ENCODE assay signal across 25 cellular contexts in genomic region chr4:132059227-132059626, GRCh38.
DNase-seq lines count a peak whose midpoint lies in the region; ATAC-seq, FAIRE-seq and TF ChIP-seq lines count a peak whose summit lies in the region.
"Had no signal": no experiment of that assay in that cellular context is flagged by ENCODE, and none has a peak within 500 bp of the region (broad histone marks: within the 10 kb centered on the region; RNA-seq: fewer than 3 reads in every experiment).

No MANE protein-coding gene starts in this region.

- ATAC-seq in GM23338 = no peak
- ATAC-seq in foreskin keratinocyte = peak; percentile 52
- no peak for ATAC-seq in HG02571 (IDR thresholded peaks at IDR 0.05; ENCODE audit: unreplicated experiment)
- ATAC-seq: A549 had no signal

- H3K4me3 ChIP-seq in GM23338 = no peak overlapping the region
- H3K4me3 ChIP-seq in Karpas-422 (ENCODE audit: low read length) = no peak overlapping the region
- no peak overlapping the region for H3K4me3 ChIP-seq in bronchial epithelial cell (ENCODE audit: low read depth, low read length)
- no peak overlapping the region for H3K4me3 ChIP-seq in right atrium auricular region
- H3K4me3 ChIP-seq: A549; BLaER1 treated with 17β-estradiol and CSF1 and Interleukin-3, amounts not matched to agents 10 nM and 100 nM had no signal

- no peak overlapping the region for H3K27ac Mint-ChIP-seq in GM23338
- H3K27ac Mint-ChIP-seq: CD14-positive monocyte; CD4-positive, alpha-beta T cell; CD8-positive, alpha-beta memory T cell had no signal

- FAIRE-seq in bronchial epithelial cell (lab: Jason Lieb, UNC) = no peak
- FAIRE-seq: A549, GM12891, GM18507, H1 had no signal

- no peaks in the 10 kb centered on the region for H3K79me2 ChIP-seq in GM23338 (replicated peaks; ENCODE audit: insufficient read depth)
- H3K79me2 ChIP-seq in Karpas-422 (ENCODE audit: low read length) = no peaks in the 10 kb centered on the region

- no peaks in the 10 kb centered on the region for H3K27me3 ChIP-seq in GM23338 (ENCODE audit: insufficient read depth)
- H3K27me3 ChIP-seq in Karpas-422 (ENCODE audit: low read length) = no peaks in the 10 kb centered on the region
- H3K27me3 ChIP-seq in bronchial epithelial cell (ENCODE audit: control insufficient read depth, insufficient read depth, low read length) = no peaks in the 10 kb centered on the region
- H3K27me3 ChIP-seq in foreskin keratinocyte = no peaks in the 10 kb centered on the region
- no peaks in the 10 kb centered on the region for H3K27me3 ChIP-seq in right atrium auricular region
- H3K27me3 ChIP-seq: BE2C; BLaER1 treated with 17β-estradiol and CSF1 and Interleukin-3, amounts not matched to agents 10 nM and 100 nM had no signal

- no peaks in the 10 kb centered on the region for H3K4me1 ChIP-seq in GM23338 (ENCODE audit: insufficient read depth)
- H3K4me1 ChIP-seq in Karpas-422 (ENCODE audit: low read length) = peaks cover 3% of the 10 kb centered on the region
- H3K4me1 ChIP-seq in foreskin keratinocyte = no peaks in the 10 kb centered on the region
- H3K4me1 ChIP-seq in right atrium auricular region = no peaks in the 10 kb centered on the region
- H3K4me1 ChIP-seq: A549 had no signal

- peak overlapping the region; percentile 60; the same call in 1 of the 2 replicates for H2AFZ ChIP-seq in GM23338
- 0 out of 2 replicates have a peak overlapping the region, but pooled peaks have one; percentile 18 for H2AFZ ChIP-seq in Karpas-422 (ENCODE audit: low read length)

- H3F3A ChIP-seq in GM23338 (replicated peaks; ENCODE audit: low read depth) = no peaks in the 10 kb centered on the region

- intact Hi-C loops in posterior vena cava (cut with DNase I) = no loop called here

- no peak overlapping the region for H3K9ac ChIP-seq in Karpas-422 (ENCODE audit: low read length)
- H3K9ac ChIP-seq: BLaER1 treated with 17β-estradiol and CSF1 and Interleukin-3, amounts not matched to agents 10 nM and 100 nM had no signal

- DNase-seq in GM23338 (ENCODE audit: low spot score) (no peak), Karpas-422 (no peak), bronchial epithelial cell (ENCODE audit: low read depth) (peak; percentile 69), foreskin keratinocyte (peak; percentile 46 to 72), posterior vena cava (ENCODE audit: low spot score) (no peak), right atrium auricular region (ENCODE audit: low spot score) (no peak)
- DNase-seq in stimulated activated CD4-positive, alpha-beta T cell treated with anti-CD3 and anti-CD28 coated beads, Interleukin-4, amount 100 ng/mL, for 1 hour = no peak
- DNase-seq: 8988T; ACHN; AML-193; BE2C; CD4-positive, alpha-beta T cell; CD8-positive, alpha-beta memory T cell; DMS53; DMS79 treated with DMSO at 0.1 percent for 48 hours; GF-D8; H7; HCEC 1CT had no signal

- H3K27me3 Mint-ChIP-seq in GM23338 (ENCODE audit: insufficient read depth, low read depth, poor library complexity) = peaks cover 5% of the 10 kb centered on the region
- H3K27me3 Mint-ChIP-seq: CD4-positive, alpha-beta T cell; CD8-positive, alpha-beta memory T cell had no signal

- H3K9me2 ChIP-seq in GM23338 (ENCODE audit: insufficient read depth) (peaks cover 3% of the 10 kb centered on the region; the same call in 1 of the 2 replicates), Karpas-422 (replicated peaks; ENCODE audit: insufficient read depth, low read length) (no peaks in the 10 kb centered on the region)

- H3K9me3 ChIP-seq in Karpas-422 (ENCODE audit: low read length) (peaks cover 47% of the 10 kb centered on the region), right atrium auricular region (no peaks in the 10 kb centered on the region)
- H3K9me3 ChIP-seq: A549, BE2C had no signal

- H3K4me3 Mint-ChIP-seq in GM23338 = no peak overlapping the region
- H3K4me3 Mint-ChIP-seq: CD14-positive monocyte; CD4-positive, alpha-beta T cell; CD8-positive, alpha-beta memory T cell had no signal

- H3K27ac ChIP-seq in GM23338 (ENCODE audit: low read depth) = no peak overlapping the region
- H3K27ac ChIP-seq in Karpas-422 (ENCODE audit: low read length) = no peak overlapping the region
- no peak overlapping the region for H3K27ac ChIP-seq in foreskin keratinocyte
- no peak overlapping the region for H3K27ac ChIP-seq in right atrium auricular region
- H3K27ac ChIP-seq: A549; BLaER1 treated with 17β-estradiol and CSF1 and Interleukin-3, amounts not matched to agents 10 nM and 100 nM had no signal

- H4K20me1 ChIP-seq in GM23338 (replicated peaks; ENCODE audit: insufficient read depth) (no peaks in the 10 kb centered on the region), Karpas-422 (ENCODE audit: insufficient read depth, low read depth, low read length) (no peaks in the 10 kb centered on the region)
- H4K20me1 ChIP-seq: BLaER1 treated with 17β-estradiol and CSF1 and Interleukin-3, amounts not matched to agents 10 nM and 100 nM had no signal

- H3K4me1 Mint-ChIP-seq in GM23338 = no peaks in the 10 kb centered on the region; the same call in 2 of the 3 replicates
- H3K4me1 Mint-ChIP-seq: CD14-positive monocyte; CD8-positive, alpha-beta memory T cell had no signal

- H3K4me2 ChIP-seq in GM23338 (no peak overlapping the region), Karpas-422 (ENCODE audit: low read depth, low read length, poor library complexity, severe bottlenecking) (no peak overlapping the region)
- H3K4me2 ChIP-seq: A549; BLaER1 treated with 17β-estradiol and CSF1 and Interleukin-3, amounts not matched to agents 10 nM and 100 nM had no signal

- H3K36me3 Mint-ChIP-seq in GM23338 (ENCODE audit: low read depth) = peaks cover 40% of the 10 kb centered on the region
- H3K36me3 Mint-ChIP-seq: CD14-positive monocyte; CD8-positive, alpha-beta memory T cell had no signal

- peaks cover 52% of the 10 kb centered on the region for H3K9me3 Mint-ChIP-seq in GM23338

- no peak for TF ChIP-seq CTCF in GM23338 (conservative IDR thresholded peaks at IDR 0.05; ENCODE audit: low read depth in 2 of 2)
- TF ChIP-seq CTCF in bronchial epithelial cell (IDR thresholded peaks at IDR 0.05; ENCODE audit: insufficient read depth, low read length, severe bottlenecking) = no peak
- TF ChIP-seq CTCF in foreskin keratinocyte (conservative IDR thresholded peaks at IDR 0.05) = no peak
- TF ChIP-seq CTCF in right atrium auricular region (IDR thresholded peaks at IDR 0.05) = no peak

- H3K36me3 ChIP-seq in GM23338 (ENCODE audit: insufficient read depth) = peaks cover 4% of the 10 kb centered on the region; the same call in 1 of the 2 replicates
- H3K36me3 ChIP-seq in Karpas-422 (ENCODE audit: insufficient read depth, low read length) = no peaks in the 10 kb centered on the region
- no peaks in the 10 kb centered on the region for H3K36me3 ChIP-seq in bronchial epithelial cell (ENCODE audit: control insufficient read depth, insufficient read depth, low read length)
- no peaks in the 10 kb centered on the region for H3K36me3 ChIP-seq in right atrium auricular region
- H3K36me3 ChIP-seq: BE2C had no signal

TF ChIP-seq in GM23338, 12 proteins besides CTCF, POLR2A, EP300 and RAD21:
- TF ChIP-seq EZH2 (IDR thresholded peaks at IDR 0.05; ENCODE audit: low read depth, unreplicated experiment) (no peak), JUNB (IDR thresholded peaks at IDR 0.05; ENCODE audit: unreplicated experiment) (no peak), ZNF114 (CRISPR knock-in tag; IDR thresholded peaks at IDR 0.05) (no peak), CREB1 (CRISPR knock-in tag; IDR thresholded peaks at IDR 0.05; ENCODE audit: low read depth) (no peak), ZNF331 (CRISPR knock-in tag; IDR thresholded peaks at IDR 0.05; ENCODE audit: low read depth) (no peak)

Comparison
In these comparisons a context has a peak if more than half of its experiments do, and no peak if none do; other contexts are left out.
1. DNase-seq: peak in bronchial epithelial cell (single experiment) and foreskin keratinocyte (2 of 2); none in GM23338 (single experiment), Karpas-422 (single experiment), posterior vena cava (single experiment), stimulated activated CD4-positive, alpha-beta T cell treated with anti-CD3 and anti-CD28 coated beads, Interleukin-4, amount 100 ng/mL, for 1 hour (single experiment) and right atrium auricular region (single experiment).